Comparison of ENCODE assay signal across 2 cellular contexts in genomic region chr9:98926016-98926415, GRCh38.
TF ChIP-seq lines count a peak whose summit lies in the region.

No MANE protein-coding gene starts in this region.

TF ChIP-seq in IMR-90, 13 proteins besides CTCF, POLR2A, EP300 and RAD21:
- TF ChIP-seq BHLHE40 (IDR thresholded peaks at IDR 0.05; ENCODE audit: low read depth, low read length) (no peak), CHD1 (IDR thresholded peaks at IDR 0.05; ENCODE audit: low read depth, low read length) (no peak), NFE2L2 (IDR thresholded peaks at IDR 0.05; ENCODE audit: low read depth, low read length) (no peak), USF2 (IDR thresholded peaks at IDR 0.05; ENCODE audit: low read depth, low read length) (no peak), SMC3 (IDR thresholded peaks at IDR 0.05; ENCODE audit: low read depth, low read length) (no peak), CEBPB (IDR thresholded peaks at IDR 0.05; ENCODE audit: low read depth, low read length) (no peak)

TF ChIP-seq in K562, 482 proteins besides CTCF, POLR2A, EP300 and RAD21:
- TF ChIP-seq ZNF134 (CRISPR knock-in tag; conservative IDR thresholded peaks at IDR 0.05) (no peak), TCF3 (CRISPR knock-in tag; IDR thresholded peaks at IDR 0.05) (no peak), ZSCAN29 (IDR thresholded peaks at IDR 0.05) (no peak), PRMT5 (CRISPR knock-in tag; IDR thresholded peaks at IDR 0.05) (no peak), TSC22D4 (tag; IDR thresholded peaks at IDR 0.05) (no peak), ZNF398 (CRISPR knock-in tag; IDR thresholded peaks at IDR 0.05) (no peak), RBM22 (IDR thresholded peaks at IDR 0.05; ENCODE audit: low read depth, low read length, poor library complexity, severe bottlenecking) (no peak), ZMIZ1 (IDR thresholded peaks at IDR 0.05; ENCODE audit: low read depth in 2 of 2, low read length in 2 of 2) (no peak), ZNF212 (CRISPR knock-in tag; IDR thresholded peaks at IDR 0.05) (no peak), KLF6 (CRISPR knock-in tag; IDR thresholded peaks at IDR 0.05; ENCODE audit: borderline replicate concordance) (no peak), POLR3G (IDR thresholded peaks at IDR 0.05; ENCODE audit: extremely low read depth, insufficient read length, insufficient replicate concordance) (no peak), HNRNPK (IDR thresholded peaks at IDR 0.05; ENCODE audit: low read depth, low read length, poor library complexity, severe bottlenecking) (no peak), ZNF41 (CRISPR knock-in tag; conservative IDR thresholded peaks at IDR 0.05) (no peak), EWSR1 (IDR thresholded peaks at IDR 0.05; ENCODE audit: borderline replicate concordance, low read depth, partially characterized antibody) (no peak), FOXJ2 (tag; IDR thresholded peaks at IDR 0.05) (no peak), CHD7 (IDR thresholded peaks at IDR 0.05; ENCODE audit: low read depth, low read length) (no peak)
TF ChIP-seq in K562: peak in this region for 0.
